In genomic region chr16:22191089-22191965, GRCh38 we compare ENCODE assay signal across 1 cellular context.
TF ChIP-seq lines count a peak whose summit lies in the region.

No MANE protein-coding gene starts in this region.

TF ChIP-seq in HepG2, 621 proteins besides CTCF, POLR2A, EP300 and RAD21 (continued from another document and continues in another):
- TF ChIP-seq AKNA (CRISPR knock-in tag; IDR thresholded peaks at IDR 0.05; ENCODE audit: borderline replicate concordance) (no peak), CENPT (CRISPR knock-in tag; IDR thresholded peaks at IDR 0.05; ENCODE audit: low read depth) (no peak), SRSF4 (IDR thresholded peaks at IDR 0.05; ENCODE audit: low read depth, low read length, poor library complexity, severe bottlenecking) (no peak), TEAD2 (CRISPR knock-in tag; IDR thresholded peaks at IDR 0.05) (no peak), ZNF382 (CRISPR knock-in tag; IDR thresholded peaks at IDR 0.05; ENCODE audit: borderline replicate concordance) (no peak), SETDB1 (CRISPR knock-in tag; IDR thresholded peaks at IDR 0.05; ENCODE audit: borderline replicate concordance) (no peak), CSRNP2 (CRISPR knock-in tag; conservative IDR thresholded peaks at IDR 0.05; ENCODE audit: low read depth) (no peak), ZNF274 (CRISPR knock-in tag; IDR thresholded peaks at IDR 0.05) (peak; percentile 95), ZNF619 (CRISPR knock-in tag; IDR thresholded peaks at IDR 0.05) (peak; percentile 93), ZNF724P (CRISPR knock-in tag; IDR thresholded peaks at IDR 0.05; ENCODE audit: borderline replicate concordance) (peak; percentile 82; the same call in 1 of the 2 replicates), ISX (CRISPR knock-in tag; conservative IDR thresholded peaks at IDR 0.05) (no peak), HCFC1 (IDR thresholded peaks at IDR 0.05; ENCODE audit: low read depth, low read length) (peak; percentile 16; the same call in 1 of the 2 replicates), PHF8 (CRISPR knock-in tag; IDR thresholded peaks at IDR 0.05) (peak; percentile 77), IKZF5 (CRISPR knock-in tag; IDR thresholded peaks at IDR 0.05) (peak; percentile 56), HNRNPLL (IDR thresholded peaks at IDR 0.05; ENCODE audit: low read depth, low read length, poor library complexity, severe bottlenecking) (peak; percentile 86), MAZ (IDR thresholded peaks at IDR 0.05; ENCODE audit: borderline replicate concordance, low read depth, low read length) (peak; percentile 27; the same call in 1 of the 2 replicates), MAZ (CRISPR knock-in tag; IDR thresholded peaks at IDR 0.05; ENCODE audit: low read depth) (no peak), TBP (CRISPR knock-in tag; IDR thresholded peaks at IDR 0.05) (no peak), CBX5 (CRISPR knock-in tag; IDR thresholded peaks at IDR 0.05; ENCODE audit: borderline replicate concordance) (0 out of 2 replicates have a peak, but pooled peaks have one; percentile 62), MAFK (conservative IDR thresholded peaks at IDR 0.05 in 1 of 2, IDR thresholded peaks at IDR 0.05 in 1 of 2; ENCODE audit: low read length in 2 of 2) (no peak), ZNF598 (CRISPR knock-in tag; IDR thresholded peaks at IDR 0.05; ENCODE audit: borderline replicate concordance) (peak; percentile 79), CCDC6 (CRISPR knock-in tag; IDR thresholded peaks at IDR 0.05) (peak; percentile 53; the same call in 1 of the 2 replicates), CEBPB (IDR thresholded peaks at IDR 0.05; ENCODE audit: borderline replicate concordance, low read depth, low read length) (peak; percentile 3; the same call in 1 of the 2 replicates), ZNF263 (CRISPR knock-in tag; IDR thresholded peaks at IDR 0.05) (no peak), ZNF350 (CRISPR knock-in tag; IDR thresholded peaks at IDR 0.05; ENCODE audit: borderline replicate concordance, low read depth) (peak; percentile 77), BCL6 (CRISPR knock-in tag; IDR thresholded peaks at IDR 0.05) (peak; percentile 23; the same call in 1 of the 2 replicates), FOXK1 (CRISPR knock-in tag; IDR thresholded peaks at IDR 0.05; ENCODE audit: borderline replicate concordance, low read depth) (peak; percentile 38; the same call in 1 of the 2 replicates), ZNF577 (CRISPR knock-in tag; IDR thresholded peaks at IDR 0.05; ENCODE audit: borderline replicate concordance, low read depth) (no peak), THAP7 (CRISPR knock-in tag; IDR thresholded peaks at IDR 0.05) (no peak), FOXC1 (CRISPR knock-in tag; IDR thresholded peaks at IDR 0.05; ENCODE audit: borderline replicate concordance) (0 out of 2 replicates have a peak, but pooled peaks have one; percentile 40), RFX3 (CRISPR knock-in tag; IDR thresholded peaks at IDR 0.05) (no peak), ZNF670 (CRISPR knock-in tag; IDR thresholded peaks at IDR 0.05; ENCODE audit: borderline replicate concordance) (no peak; the same call in 1 of the 2 replicates), GTF2F1 (IDR thresholded peaks at IDR 0.05; ENCODE audit: low read length) (peak; percentile 80; the same call in 1 of the 2 replicates), ZNF430 (CRISPR knock-in tag; IDR thresholded peaks at IDR 0.05) (peak; percentile 29; the same call in 1 of the 2 replicates), RORA (CRISPR knock-in tag; IDR thresholded peaks at IDR 0.05) (no peak), ZKSCAN1 (IDR thresholded peaks at IDR 0.05; ENCODE audit: low read length) (no peak), ZNF451 (CRISPR knock-in tag; IDR thresholded peaks at IDR 0.05) (no peak), SIX4 (CRISPR knock-in tag; IDR thresholded peaks at IDR 0.05) (no peak), PITX1 (CRISPR knock-in tag; IDR thresholded peaks at IDR 0.05) (no peak), ZNF550 (CRISPR knock-in tag; IDR thresholded peaks at IDR 0.05; ENCODE audit: borderline replicate concordance) (0 out of 2 replicates have a peak, but pooled peaks have one; percentile 82)
- TF ChIP-seq, protein P1, sequence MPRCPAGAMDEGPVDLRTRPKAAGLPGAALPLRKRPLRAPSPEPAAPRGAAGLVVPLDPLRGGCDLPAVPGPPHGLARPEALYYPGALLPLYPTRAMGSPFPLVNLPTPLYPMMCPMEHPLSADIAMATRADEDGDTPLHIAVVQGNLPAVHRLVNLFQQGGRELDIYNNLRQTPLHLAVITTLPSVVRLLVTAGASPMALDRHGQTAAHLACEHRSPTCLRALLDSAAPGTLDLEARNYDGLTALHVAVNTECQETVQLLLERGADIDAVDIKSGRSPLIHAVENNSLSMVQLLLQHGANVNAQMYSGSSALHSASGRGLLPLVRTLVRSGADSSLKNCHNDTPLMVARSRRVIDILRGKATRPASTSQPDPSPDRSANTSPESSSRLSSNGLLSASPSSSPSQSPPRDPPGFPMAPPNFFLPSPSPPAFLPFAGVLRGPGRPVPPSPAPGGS (CRISPR knock-in tag; IDR thresholded peaks at IDR 0.05) = 0 out of 2 replicates have a peak, but pooled peaks have one; percentile 41
- TF ChIP-seq, protein P2, sequence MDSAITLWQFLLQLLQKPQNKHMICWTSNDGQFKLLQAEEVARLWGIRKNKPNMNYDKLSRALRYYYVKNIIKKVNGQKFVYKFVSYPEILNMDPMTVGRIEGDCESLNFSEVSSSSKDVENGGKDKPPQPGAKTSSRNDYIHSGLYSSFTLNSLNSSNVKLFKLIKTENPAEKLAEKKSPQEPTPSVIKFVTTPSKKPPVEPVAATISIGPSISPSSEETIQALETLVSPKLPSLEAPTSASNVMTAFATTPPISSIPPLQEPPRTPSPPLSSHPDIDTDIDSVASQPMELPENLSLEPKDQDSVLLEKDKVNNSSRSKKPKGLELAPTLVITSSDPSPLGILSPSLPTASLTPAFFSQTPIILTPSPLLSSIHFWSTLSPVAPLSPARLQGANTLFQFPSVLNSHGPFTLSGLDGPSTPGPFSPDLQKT (CRISPR knock-in tag; IDR thresholded peaks at IDR 0.05; ENCODE audit: borderline replicate concordance) = no peak
- TF ChIP-seq, protein P3, sequence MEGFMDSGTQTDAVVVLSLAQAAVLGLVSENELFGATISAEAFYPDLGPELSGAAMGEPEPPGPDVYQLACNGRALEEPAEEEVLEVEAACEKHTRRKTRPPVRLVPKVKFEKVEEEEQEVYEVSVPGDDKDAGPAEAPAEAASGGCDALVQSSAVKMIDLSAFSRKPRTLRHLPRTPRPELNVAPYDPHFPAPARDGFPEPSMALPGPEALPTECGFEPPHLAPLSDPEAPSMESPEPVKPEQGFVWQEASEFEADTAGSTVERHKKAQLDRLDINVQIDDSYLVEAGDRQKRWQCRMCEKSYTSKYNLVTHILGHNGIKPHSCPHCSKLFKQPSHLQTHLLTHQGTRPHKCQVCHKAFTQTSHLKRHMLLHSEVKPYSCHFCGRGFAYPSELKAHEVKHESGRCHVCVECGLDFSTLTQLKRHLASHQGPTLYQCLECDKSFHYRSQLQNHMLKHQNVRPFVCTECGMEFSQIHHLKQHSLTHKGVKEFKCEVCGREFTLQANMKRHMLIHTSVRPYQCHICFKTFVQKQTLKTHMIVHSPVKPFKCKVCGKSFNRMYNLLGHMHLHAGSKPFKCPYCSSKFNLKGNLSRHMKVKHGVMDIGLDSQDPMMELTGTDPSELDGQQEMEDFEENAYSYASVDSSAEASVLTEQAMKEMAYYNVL (CRISPR knock-in tag; IDR thresholded peaks at IDR 0.05; ENCODE audit: borderline replicate concordance) = no peak
- TF ChIP-seq, protein P4, sequence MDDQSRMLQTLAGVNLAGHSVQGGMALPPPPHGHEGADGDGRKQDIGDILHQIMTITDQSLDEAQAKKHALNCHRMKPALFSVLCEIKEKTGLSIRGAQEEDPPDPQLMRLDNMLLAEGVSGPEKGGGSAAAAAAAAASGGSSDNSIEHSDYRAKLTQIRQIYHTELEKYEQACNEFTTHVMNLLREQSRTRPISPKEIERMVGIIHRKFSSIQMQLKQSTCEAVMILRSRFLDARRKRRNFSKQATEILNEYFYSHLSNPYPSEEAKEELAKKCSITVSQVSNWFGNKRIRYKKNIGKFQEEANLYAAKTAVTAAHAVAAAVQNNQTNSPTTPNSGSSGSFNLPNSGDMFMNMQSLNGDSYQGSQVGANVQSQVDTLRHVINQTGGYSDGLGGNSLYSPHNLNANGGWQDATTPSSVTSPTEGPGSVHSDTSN (CRISPR knock-in tag; IDR thresholded peaks at IDR 0.05; ENCODE audit: borderline replicate concordance) = no peak
- TF ChIP-seq, protein P5, sequence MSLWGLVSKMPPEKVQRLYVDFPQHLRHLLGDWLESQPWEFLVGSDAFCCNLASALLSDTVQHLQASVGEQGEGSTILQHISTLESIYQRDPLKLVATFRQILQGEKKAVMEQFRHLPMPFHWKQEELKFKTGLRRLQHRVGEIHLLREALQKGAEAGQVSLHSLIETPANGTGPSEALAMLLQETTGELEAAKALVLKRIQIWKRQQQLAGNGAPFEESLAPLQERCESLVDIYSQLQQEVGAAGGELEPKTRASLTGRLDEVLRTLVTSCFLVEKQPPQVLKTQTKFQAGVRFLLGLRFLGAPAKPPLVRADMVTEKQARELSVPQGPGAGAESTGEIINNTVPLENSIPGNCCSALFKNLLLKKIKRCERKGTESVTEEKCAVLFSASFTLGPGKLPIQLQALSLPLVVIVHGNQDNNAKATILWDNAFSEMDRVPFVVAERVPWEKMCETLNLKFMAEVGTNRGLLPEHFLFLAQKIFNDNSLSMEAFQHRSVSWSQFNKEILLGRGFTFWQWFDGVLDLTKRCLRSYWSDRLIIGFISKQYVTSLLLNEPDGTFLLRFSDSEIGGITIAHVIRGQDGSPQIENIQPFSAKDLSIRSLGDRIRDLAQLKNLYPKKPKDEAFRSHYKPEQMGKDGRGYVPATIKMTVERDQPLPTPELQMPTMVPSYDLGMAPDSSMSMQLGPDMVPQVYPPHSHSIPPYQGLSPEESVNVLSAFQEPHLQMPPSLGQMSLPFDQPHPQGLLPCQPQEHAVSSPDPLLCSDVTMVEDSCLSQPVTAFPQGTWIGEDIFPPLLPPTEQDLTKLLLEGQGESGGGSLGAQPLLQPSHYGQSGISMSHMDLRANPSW (CRISPR knock-in tag; IDR thresholded peaks at IDR 0.05; ENCODE audit: borderline replicate concordance) = 0 out of 2 replicates have a peak, but pooled peaks have one; percentile 83
- TF ChIP-seq, protein P6, sequence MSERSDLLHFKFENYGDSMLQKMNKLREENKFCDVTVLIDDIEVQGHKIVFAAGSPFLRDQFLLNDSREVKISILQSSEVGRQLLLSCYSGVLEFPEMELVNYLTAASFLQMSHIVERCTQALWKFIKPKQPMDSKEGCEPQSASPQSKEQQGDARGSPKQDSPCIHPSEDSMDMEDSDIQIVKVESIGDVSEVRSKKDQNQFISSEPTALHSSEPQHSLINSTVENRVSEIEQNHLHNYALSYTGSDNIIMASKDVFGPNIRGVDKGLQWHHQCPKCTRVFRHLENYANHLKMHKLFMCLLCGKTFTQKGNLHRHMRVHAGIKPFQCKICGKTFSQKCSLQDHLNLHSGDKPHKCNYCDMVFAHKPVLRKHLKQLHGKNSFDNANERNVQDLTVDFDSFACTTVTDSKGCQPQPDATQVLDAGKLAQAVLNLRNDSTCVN (CRISPR knock-in tag; IDR thresholded peaks at IDR 0.05; ENCODE audit: borderline replicate concordance) = 0 out of 2 replicates have a peak, but pooled peaks have one; percentile 68
